Comparison of ENCODE assay signal across 26 cellular contexts in genomic region chr7:132458685-132459084, GRCh38.
A peak's percentile ranks its signal among the peaks of the same experiment; 100 is the strongest.
DNase-seq lines count a peak whose midpoint lies in the region; ATAC-seq, FAIRE-seq and TF ChIP-seq lines count a peak whose summit lies in the region.
"Had no signal": no experiment of that assay in that cellular context is flagged by ENCODE, and none has a peak within 500 bp of the region (broad histone marks: within the 10 kb centered on the region; RNA-seq: fewer than 3 reads in every experiment).

No MANE protein-coding gene starts in this region.

- peak; percentile 46 for FAIRE-seq in K562 (lab: Jason Lieb, UNC)
- FAIRE-seq: D721Med had no signal

- intact Hi-C loops in K562 (cut with micrococcal nuclease), result no loop called here

- no peaks in the 10 kb centered on the region for H3K36me3 Mint-ChIP-seq in activated naive CD8-positive, alpha-beta T cell
- H3K36me3 Mint-ChIP-seq in activated naive CD8-positive, alpha-beta T cell treated with anti-CD3 and anti-CD28 coated beads, Interleukin-2, amount 50 U/mL, for 24 hours (ENCODE audit: low read depth), result no peaks in the 10 kb centered on the region
- H3K36me3 Mint-ChIP-seq: CD14-positive monocyte had no signal

- no peak overlapping the region for H2AFZ ChIP-seq in K562 (ENCODE audit: low read depth, low read length)
- no peak overlapping the region for H2AFZ ChIP-seq in neural cell (ENCODE audit: low read depth, low read length)
- H2AFZ ChIP-seq: GM23338 had no signal

- H3K9me3 Mint-ChIP-seq in activated naive CD8-positive, alpha-beta T cell (ENCODE audit: low read depth), result no peaks in the 10 kb centered on the region
- no peaks in the 10 kb centered on the region for H3K9me3 Mint-ChIP-seq in activated naive CD8-positive, alpha-beta T cell treated with anti-CD3 and anti-CD28 coated beads, Interleukin-2, amount 50 U/mL, for 24 hours
- H3K9me3 Mint-ChIP-seq: CD14-positive monocyte, GM23338, H9, HFFc6 had no signal

- H4K20me1 ChIP-seq in K562 (replicated peaks; ENCODE audit: control insufficient read depth, insufficient read depth, low read length) (no peaks in the 10 kb centered on the region), neural cell (ENCODE audit: insufficient read depth) (no peaks in the 10 kb centered on the region)

- ATAC-seq in activated naive CD8-positive, alpha-beta T cell treated with anti-CD3 and anti-CD28 coated beads, Interleukin-2, amount 50 U/mL, for 24 hours, result no peak
- ATAC-seq in K562, result no peak
- ATAC-seq: GM23338 had no signal

- H3K9ac ChIP-seq in K562 (ENCODE audit: insufficient read depth in 1 of 2, low read depth in 2 of 2, low read length in 2 of 2) (no peak overlapping the region), neural cell (ENCODE audit: low read length) (no peak overlapping the region)

- TF ChIP-seq RAD21 in K562 (CRISPR knock-in tag; conservative IDR thresholded peaks at IDR 0.05 in 1 of 2, IDR thresholded peaks at IDR 0.05 in 1 of 2), result no peak
- no peak for TF ChIP-seq RAD21 in neural cell (conservative IDR thresholded peaks at IDR 0.05)

- H3K4me3 ChIP-seq in K562 (no peak overlapping the region), neural cell (ENCODE audit: low read length) (peak overlapping the region; percentile 22)
- H3K4me3 ChIP-seq: GM23338, SJSA1 had no signal

- H3K4me3 Mint-ChIP-seq in activated naive CD8-positive, alpha-beta T cell, result no peak overlapping the region
- no peak overlapping the region for H3K4me3 Mint-ChIP-seq in activated naive CD8-positive, alpha-beta T cell treated with anti-CD3 and anti-CD28 coated beads, Interleukin-2, amount 50 U/mL, for 24 hours
- H3K4me3 Mint-ChIP-seq: B cell, CD14-positive monocyte, GM23338, H9, HFFc6 had no signal

- no peaks in the 10 kb centered on the region for H3K4me1 ChIP-seq in K562 (replicated peaks in 1 of 2; ENCODE audit: control insufficient read depth in 2 of 2, insufficient read depth in 2 of 2, low read length in 2 of 2)
- H3K4me1 ChIP-seq: SJSA1 had no signal

- H3K9me1 ChIP-seq in K562 (ENCODE audit: control insufficient read depth, insufficient read depth, low read length), result no peaks in the 10 kb centered on the region

- 0% methylated on average over 5 of the region's 5 CpGs for WGBS in K562 (ENCODE audit: insufficient coverage, low coverage, missing lambda C conversion rate)

- H3K4me1 Mint-ChIP-seq in activated naive CD8-positive, alpha-beta T cell (ENCODE audit: low read depth), result peaks cover 52% of the 10 kb centered on the region
- H3K4me1 Mint-ChIP-seq in activated naive CD8-positive, alpha-beta T cell treated with anti-CD3 and anti-CD28 coated beads, Interleukin-2, amount 50 U/mL, for 24 hours, result peaks cover 49% of the 10 kb centered on the region
- H3K4me1 Mint-ChIP-seq: B cell had no signal

- H3K9me3 ChIP-seq in K562 (replicated peaks; ENCODE audit: control insufficient read depth, insufficient read depth, low read depth, low read length) (no peaks in the 10 kb centered on the region), neural cell (ENCODE audit: low read length) (no peaks in the 10 kb centered on the region)
- H3K9me3 ChIP-seq: SJSA1 had no signal

- no peaks in the 10 kb centered on the region for H3K36me3 ChIP-seq in K562 (ENCODE audit: control insufficient read depth, insufficient read depth, low read length)
- H3K36me3 ChIP-seq in neural cell (ENCODE audit: insufficient read depth, low read length), result no peaks in the 10 kb centered on the region
- H3K36me3 ChIP-seq: SJSA1 had no signal

- H3K4me2 ChIP-seq in K562 (ENCODE audit: insufficient read depth, low read length), result no peak overlapping the region
- H3K4me2 ChIP-seq in neural cell (ENCODE audit: low read length), result no peak overlapping the region
- H3K4me2 ChIP-seq: GM23338 had no signal

- no peak for TF ChIP-seq POLR2A in K562 (conservative IDR thresholded peaks at IDR 0.05)

- TF ChIP-seq CTCF in K562 (IDR thresholded peaks at IDR 0.05 in 2 of 3, conservative IDR thresholded peaks at IDR 0.05 in 1 of 3; ENCODE audit: insufficient read depth in 2 of 3, low read depth in 1 of 3, low read length in 3 of 3), result no peak
- TF ChIP-seq CTCF in neural cell (IDR thresholded peaks at IDR 0.05; ENCODE audit: poor library complexity, severe bottlenecking), result no peak

- DNase-seq in NCI-H2081 (lab: John Stamatoyannopoulos, UW), result peak; percentile 45 to 67
- no peak for DNase-seq in NCI-H2081 treated with DMSO at 0.1 percent for 48 hours (lab: John Stamatoyannopoulos, UW)
- no peak for DNase-seq in activated naive CD8-positive, alpha-beta T cell treated with anti-CD3 and anti-CD28 coated beads, Interleukin-2, amount 50 U/mL, for 24 hours
- no peak for DNase-seq in K562 (ENCODE audit: extremely low read depth in 1 of 4, low spot score in 3 of 4)
- DNase-seq in DMS79 treated with DMSO at 0.1 percent for 48 hours (lab: John Stamatoyannopoulos, UW), result no peak
- DNase-seq in iPS-NIHi11 (ENCODE audit: low spot score), result no peak
- DNase-seq: H9, HFFc6, KG1, MM.1S, NCI-H1417, NCI-H1694, NCI-H2029 treated with DMSO at 0.1 percent for 48 hours, NCI-H2171, NCI-H524, NCI-H774, Right ventricle myocardium superior, RPMI8226 had no signal

- no peaks in the 10 kb centered on the region for H3K79me2 ChIP-seq in K562 (ENCODE audit: control insufficient read depth, insufficient read depth, low read length)
- no peaks in the 10 kb centered on the region for H3K79me2 ChIP-seq in neural cell (replicated peaks; ENCODE audit: insufficient read depth, low read length)

- CTCF ChIA-PET in K562 (lab: Yijun Ruan, JAX; ENCODE audit: low intra/inter-chr PET ratio), result no interaction called here

- no peaks in the 10 kb centered on the region for H3K9me2 ChIP-seq in neural cell (ENCODE audit: insufficient read depth, low read length)

- H3K27me3 ChIP-seq in K562 (ENCODE audit: control insufficient read depth in 2 of 2, insufficient read depth in 2 of 2, low read length in 2 of 2), result peaks cover 8 to 14% of the 10 kb centered on the region in 2 experiments
- no peaks in the 10 kb centered on the region for H3K27me3 ChIP-seq in neural cell (ENCODE audit: insufficient read depth, low read depth, low read length)

- H3F3A ChIP-seq in neural cell (ENCODE audit: insufficient read depth, low read length, poor library complexity, severe bottlenecking), result no peaks in the 10 kb centered on the region

- POLR2A ChIA-PET in K562 (lab: Yijun Ruan, JAX), result interaction anchor here (0.6 kb wide), 1 partner anchor 37 kb away, joined by 3 read pairs; no protein-coding TSS in a partner anchor

- in situ Hi-C loops in K562 (cut with MboI), result no loop called here

- no peak overlapping the region for H3K27ac ChIP-seq in K562 (ENCODE audit: extremely low read depth, low read depth, low read length)
- no peak overlapping the region for H3K27ac ChIP-seq in neural cell (ENCODE audit: low read length)
- H3K27ac ChIP-seq: 22Rv1, SJSA1 had no signal

- TF ChIP-seq EP300 in K562 (IDR thresholded peaks at IDR 0.05; ENCODE audit: low read length) (no peak), neural cell (conservative IDR thresholded peaks at IDR 0.05; ENCODE audit: poor library complexity, severe bottlenecking) (no peak)

- no TSS peak for BruUV-seq in K562 (replicated peaks; lab: Mats Ljungman, UMichigan)

- H3K27me3 Mint-ChIP-seq in activated naive CD8-positive, alpha-beta T cell, result no peaks in the 10 kb centered on the region
- H3K27me3 Mint-ChIP-seq in activated naive CD8-positive, alpha-beta T cell treated with anti-CD3 and anti-CD28 coated beads, Interleukin-2, amount 50 U/mL, for 24 hours, result no peaks in the 10 kb centered on the region

- H3K27ac Mint-ChIP-seq in activated naive CD8-positive, alpha-beta T cell, result peak overlapping the region; percentile 30
- H3K27ac Mint-ChIP-seq in activated naive CD8-positive, alpha-beta T cell treated with anti-CD3 and anti-CD28 coated beads, Interleukin-2, amount 50 U/mL, for 24 hours, result no peak overlapping the region
- H3K27ac Mint-ChIP-seq: B cell, GM23338, H9, HFFc6 had no signal

TF ChIP-seq in K562, 482 proteins besides CTCF, POLR2A, EP300 and RAD21 (continues in another document):
- TF ChIP-seq ATF1 (CRISPR knock-in tag; IDR thresholded peaks at IDR 0.05) (no peak), ATF1 (tag; IDR thresholded peaks at IDR 0.05) (no peak), ZSCAN29 (IDR thresholded peaks at IDR 0.05) (no peak), ZNF655 (CRISPR knock-in tag; IDR thresholded peaks at IDR 0.05) (no peak), POU5F1 (IDR thresholded peaks at IDR 0.05; ENCODE audit: borderline replicate concordance, low read depth, low read length, partially characterized antibody) (no peak), FOXJ2 (tag; IDR thresholded peaks at IDR 0.05) (no peak)

TF ChIP-seq in neural cell, 6 proteins besides CTCF, POLR2A, EP300 and RAD21:
- TF ChIP-seq REST (IDR thresholded peaks at IDR 0.05; ENCODE audit: borderline replicate concordance) (no peak), EZH2 (IDR thresholded peaks at IDR 0.05; ENCODE audit: borderline replicate concordance, insufficient read depth, low read length, poor library complexity, severe bottlenecking) (no peak), TAF1 (IDR thresholded peaks at IDR 0.05; ENCODE audit: low read depth) (no peak), POLR2AphosphoS5 (IDR thresholded peaks at IDR 0.05) (no peak), MXI1 (conservative IDR thresholded peaks at IDR 0.05; ENCODE audit: poor library complexity, severe bottlenecking) (no peak), SMC3 (conservative IDR thresholded peaks at IDR 0.05; ENCODE audit: poor library complexity) (no peak)
TF ChIP-seq in neural cell: peak in this region for 0.

Comparison
In these comparisons a context has a peak if more than half of its experiments do, and no peak if none do; other contexts are left out.
1. DNase-seq: peak in NCI-H2081 (2 of 2); none in NCI-H2081 treated with DMSO at 0.1 percent for 48 hours (single experiment), activated naive CD8-positive, alpha-beta T cell treated with anti-CD3 and anti-CD28 coated beads, Interleukin-2, amount 50 U/mL, for 24 hours (single experiment), K562 (0 of 4), DMS79 treated with DMSO at 0.1 percent for 48 hours (single experiment) and iPS-NIHi11 (single experiment).